8 cellular contexts compared by ENCODE assay signal in the genomic region with DNA sequence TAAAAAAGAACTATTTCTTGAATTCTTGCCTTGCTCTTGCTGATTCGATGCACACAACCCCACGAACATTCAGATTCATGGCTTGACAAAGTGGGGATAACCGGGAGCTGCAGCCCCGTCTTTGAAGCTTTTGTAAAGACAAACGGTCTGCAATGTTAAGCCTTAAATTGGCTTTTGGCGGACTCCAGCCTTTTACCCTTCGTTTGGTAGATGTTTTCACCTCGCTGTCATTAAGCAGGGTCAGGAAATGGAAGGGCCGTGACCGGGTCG. TPM values are rescaled to one million over a fixed set of nuclear protein-coding genes. Genes with fewer than 3 reads are reported as not detected.
DNase-seq lines count a peak whose midpoint lies in the region; ATAC-seq and TF ChIP-seq lines count a peak whose summit lies in the region.

No MANE protein-coding gene starts in this region.

- H3K4me1 Mint-ChIP-seq in activated CD4-positive, alpha-beta memory T cell treated with anti-CD3 and anti-CD28 coated beads for 36 hours (ENCODE audit: low read depth): peaks cover 43% of the 10 kb centered on the region
- H3K4me1 Mint-ChIP-seq in glutamatergic neuron (ENCODE audit: low read depth, unreplicated experiment): peaks cover 6% of the 10 kb centered on the region

- POLR2A ChIA-PET in activated CD4-positive, alpha-beta memory T cell treated with anti-CD3 and anti-CD28 coated beads for 36 hours (lab: Charles Lee): interaction anchor here (0.6 to 2.9 kb wide), 6 partner anchors 11 to 404 kb away, joined by 3 to 20 read pairs (median 3); a partner anchor contains a TSS

- intact Hi-C loops in activated CD4-positive, alpha-beta memory T cell treated with anti-CD3 and anti-CD28 coated beads for 36 hours (cut with micrococcal nuclease): loop anchor here (5.0 kb wide), 1 partner anchor 300 kb away; a partner anchor contains a TSS

- H3K27me3 Mint-ChIP-seq in activated CD4-positive, alpha-beta memory T cell treated with anti-CD3 and anti-CD28 coated beads for 36 hours: no peaks in the 10 kb centered on the region
- no peaks in the 10 kb centered on the region for H3K27me3 Mint-ChIP-seq in glutamatergic neuron (ENCODE audit: unreplicated experiment)

- H3K4me3 ChIP-seq in skin epidermis: peak overlapping the region; percentile 64 to 91 (median 82)

- CTCF ChIA-PET in activated CD4-positive, alpha-beta memory T cell treated with anti-CD3 and anti-CD28 coated beads for 36 hours (lab: Charles Lee): interaction anchor here (0.9 kb wide), 1 partner anchor 298 kb away, joined by 4 read pairs; no protein-coding TSS in a partner anchor

- peak overlapping the region; percentile 93 for H3K4me3 Mint-ChIP-seq in activated CD4-positive, alpha-beta memory T cell treated with anti-CD3 and anti-CD28 coated beads for 36 hours
- H3K4me3 Mint-ChIP-seq in glutamatergic neuron (ENCODE audit: unreplicated experiment): peak overlapping the region; percentile 97

- no peaks in the 10 kb centered on the region for H3K9me3 Mint-ChIP-seq in activated CD4-positive, alpha-beta memory T cell treated with anti-CD3 and anti-CD28 coated beads for 36 hours
- H3K9me3 Mint-ChIP-seq in glutamatergic neuron (ENCODE audit: unreplicated experiment): peaks cover 6% of the 10 kb centered on the region

- H3K27ac ChIP-seq in 22Rv1 (peak overlapping the region; percentile 72), skin epidermis (peak overlapping the region; percentile 40 to 93 (median 87))

- no peak for DNase-seq in activated CD4-positive, alpha-beta memory T cell treated with anti-CD3 and anti-CD28 coated beads for 36 hours
- DNase-seq in glutamatergic neuron: no peak
- no peak for DNase-seq in stimulated activated CD4-positive, alpha-beta T cell treated with anti-CD3 and anti-CD28 coated beads, Interleukin-1b, Interleukin-23, amount 100 ng/mL, for 48 hours

- H3K36me3 Mint-ChIP-seq in activated CD4-positive, alpha-beta memory T cell treated with anti-CD3 and anti-CD28 coated beads for 36 hours: no peaks in the 10 kb centered on the region
- peaks cover 9% of the 10 kb centered on the region for H3K36me3 Mint-ChIP-seq in glutamatergic neuron (ENCODE audit: unreplicated experiment)

- no peak for TF ChIP-seq CTCF in 22Rv1 (IDR thresholded peaks at IDR 0.05)
- no peak for TF ChIP-seq CTCF in glutamatergic neuron (IDR thresholded peaks at IDR 0.05; ENCODE audit: partially characterized antibody, unreplicated experiment)

- ATAC-seq in GM21515 (IDR thresholded peaks at IDR 0.05; ENCODE audit: unreplicated experiment) (peak; percentile 11), GM18870 (IDR thresholded peaks at IDR 0.05; ENCODE audit: unreplicated experiment) (no peak), HG03045 (IDR thresholded peaks at IDR 0.05; ENCODE audit: unreplicated experiment) (no peak)

- H3K27ac Mint-ChIP-seq in activated CD4-positive, alpha-beta memory T cell treated with anti-CD3 and anti-CD28 coated beads for 36 hours: peak overlapping the region; percentile 93
- H3K27ac Mint-ChIP-seq in glutamatergic neuron (ENCODE audit: unreplicated experiment): peak overlapping the region; percentile 73

RNA-seq across cellular contexts. Expression of a gene that starts 0.4 kb away (rescaled TPM):
- 10 to 100 TPM; 16.5 to 17.4 TPM for total RNA-seq in activated CD4-positive, alpha-beta memory T cell treated with anti-CD3 and anti-CD28 coated beads for 36 hours
- 29.0 TPM for total RNA-seq in glutamatergic neuron (ENCODE audit: unreplicated experiment)

RNA-seq across cellular contexts. Expression of a gene that starts 21.2 kb away (rescaled TPM):
- total RNA-seq in activated CD4-positive, alpha-beta memory T cell treated with anti-CD3 and anti-CD28 coated beads for 36 hours: 1 to 10 TPM; 4.1 to 4.3 TPM
- 7.5 TPM for total RNA-seq in glutamatergic neuron (ENCODE audit: unreplicated experiment)
